ENCODE assay signal across 1 cellular context in the genomic region with DNA sequence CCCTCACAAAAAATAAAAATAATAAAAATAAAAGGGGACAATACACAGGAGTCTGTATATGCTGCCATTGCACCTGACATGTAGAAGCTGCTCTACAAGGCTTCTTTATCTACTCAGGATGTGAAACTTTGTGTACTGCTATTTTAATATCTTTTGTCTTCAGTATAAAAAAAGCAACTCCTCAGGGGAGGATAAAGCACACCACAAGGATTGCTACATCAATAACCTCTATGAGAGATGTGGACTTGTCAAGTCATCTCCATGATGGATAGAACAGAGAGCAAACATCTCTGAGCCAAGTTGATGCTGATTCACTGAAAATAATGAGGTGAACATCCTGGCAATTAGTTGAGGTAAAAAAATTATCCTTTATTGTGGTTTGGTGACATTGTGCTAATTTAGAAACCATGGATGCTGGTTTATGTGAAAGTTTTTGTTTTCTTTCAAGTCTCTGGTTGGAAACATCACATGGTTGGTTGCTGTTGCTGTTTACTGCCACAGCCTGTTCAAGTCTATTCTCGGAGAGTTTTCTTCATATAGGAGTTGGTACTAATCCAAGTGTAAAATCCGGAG.
TF ChIP-seq lines count a peak whose summit lies in the region.

No MANE protein-coding gene starts in this region.

TF ChIP-seq in GM12878, 131 proteins besides CTCF, POLR2A, EP300 and RAD21:
- TF ChIP-seq IKZF2 (IDR thresholded peaks at IDR 0.05) (peak in 1 of 2 experiments; percentile 33; a peak in 1 of 4 replicates), RUNX3 (IDR thresholded peaks at IDR 0.05; ENCODE audit: low read length) (peak; percentile 62), MTA2 (IDR thresholded peaks at IDR 0.05; ENCODE audit: low read depth) (peak; percentile 55; the same call in 1 of the 2 replicates)
- TF ChIP-seq, protein P1, sequence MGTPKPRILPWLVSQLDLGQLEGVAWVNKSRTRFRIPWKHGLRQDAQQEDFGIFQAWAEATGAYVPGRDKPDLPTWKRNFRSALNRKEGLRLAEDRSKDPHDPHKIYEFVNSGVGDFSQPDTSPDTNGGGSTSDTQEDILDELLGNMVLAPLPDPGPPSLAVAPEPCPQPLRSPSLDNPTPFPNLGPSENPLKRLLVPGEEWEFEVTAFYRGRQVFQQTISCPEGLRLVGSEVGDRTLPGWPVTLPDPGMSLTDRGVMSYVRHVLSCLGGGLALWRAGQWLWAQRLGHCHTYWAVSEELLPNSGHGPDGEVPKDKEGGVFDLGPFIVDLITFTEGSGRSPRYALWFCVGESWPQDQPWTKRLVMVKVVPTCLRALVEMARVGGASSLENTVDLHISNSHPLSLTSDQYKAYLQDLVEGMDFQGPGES (IDR thresholded peaks at IDR 0.05): no peak
